In the genomic region with DNA sequence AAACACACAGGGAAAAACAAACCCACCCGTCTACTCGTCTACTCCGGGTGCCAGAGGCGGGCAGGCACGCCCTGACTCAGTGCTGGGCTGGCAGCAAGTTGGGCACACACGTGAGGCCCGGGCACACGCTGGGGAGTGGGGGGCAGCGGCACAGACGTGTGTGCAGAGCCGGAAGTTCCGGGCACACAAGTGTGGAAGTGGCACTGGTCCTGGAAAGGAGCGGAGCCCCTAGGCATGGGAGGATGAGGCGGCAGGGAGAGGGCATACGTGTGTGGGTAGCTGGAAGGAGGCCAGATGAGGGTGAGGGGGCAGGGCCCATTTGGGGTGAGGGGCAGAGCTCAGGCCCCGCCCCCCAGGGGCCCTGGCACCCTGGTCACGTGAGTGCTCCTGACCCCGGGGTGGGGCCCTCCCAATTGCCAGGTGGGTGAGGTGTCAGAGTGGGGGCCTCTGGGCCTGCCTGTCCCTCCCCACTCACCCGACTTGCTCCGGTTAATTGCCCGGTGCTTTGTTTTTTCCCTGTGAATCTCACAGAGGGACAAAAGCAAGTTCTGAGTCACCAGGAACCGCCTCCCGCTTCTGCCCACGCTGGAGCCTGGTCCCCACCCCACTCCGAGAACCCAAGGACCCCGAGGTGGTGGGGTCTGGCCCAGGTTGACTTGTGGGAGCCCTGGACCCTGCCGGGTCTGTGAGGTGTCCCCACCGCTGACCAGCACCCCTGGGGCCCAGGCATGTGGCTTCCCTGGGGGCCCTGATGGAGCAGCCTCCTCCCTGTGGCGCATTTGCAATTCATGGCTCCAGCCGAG, we compare ENCODE assay signal across 13 cellular contexts.
A peak's percentile ranks its signal among the peaks of the same experiment; 100 is the strongest.
DNase-seq lines count a peak whose midpoint lies in the region; ATAC-seq and TF ChIP-seq lines count a peak whose summit lies in the region.
"Had no signal": no experiment of that assay in that cellular context is flagged by ENCODE, and none has a peak within 500 bp of the region (broad histone marks: within the 10 kb centered on the region; RNA-seq: fewer than 3 reads in every experiment).

No MANE protein-coding gene starts in this region.

- no peak overlapping the region for H2BK5ac ChIP-seq in H9 (ENCODE audit: insufficient read length, low read length)

- H4K91ac ChIP-seq in H9 (ENCODE audit: insufficient read length, low read depth, low read length) = no peak overlapping the region

- TF ChIP-seq CTCF in H9 (conservative IDR thresholded peaks at IDR 0.05) (no peak), spleen (IDR thresholded peaks at IDR 0.05 in 8 of 11, conservative IDR thresholded peaks at IDR 0.05 in 3 of 11) (no peak)

- H3K23me2 ChIP-seq in H9 (ENCODE audit: insufficient read length, low read depth, low read length, poor library complexity, severe bottlenecking) = no peaks in the 10 kb centered on the region

- H3K79me1 ChIP-seq in H9 (ENCODE audit: insufficient read depth, low read depth, low read length, poor library complexity, severe bottlenecking) = no peaks in the 10 kb centered on the region

- H3K18ac ChIP-seq in H9 (ENCODE audit: insufficient read length, low read depth, low read length) = peak overlapping the region; percentile 42

- peaks cover 4% of the 10 kb centered on the region for H3K27me3 Mint-ChIP-seq in H9 (ENCODE audit: low read depth)
- peaks cover 0 to 7% of the 10 kb centered on the region in 2 donors for H3K27me3 Mint-ChIP-seq in T-cell

- no peak overlapping the region for H2AK5ac ChIP-seq in H9 (ENCODE audit: insufficient read length, low read length)

- H3T11ph ChIP-seq in H9 (ENCODE audit: low read length) = no peak overlapping the region

- H3K9me3 Mint-ChIP-seq in H9 (no peaks in the 10 kb centered on the region), T-cell (no peaks in the 10 kb centered on the region)

- H3K79me2 ChIP-seq in H9 (ENCODE audit: insufficient read depth, low read length) = no peaks in the 10 kb centered on the region

- H2BK12ac ChIP-seq in H9 (ENCODE audit: insufficient read length, low read depth, low read length) = no peak overlapping the region

- no peak overlapping the region for H3K4me2 ChIP-seq in H9 (ENCODE audit: insufficient read depth, insufficient read length, low read length)

- H3K36me3 Mint-ChIP-seq in H9 (ENCODE audit: insufficient read depth in 1 of 3, low read depth in 3 of 3) = no peaks in the 10 kb centered on the region
- H3K36me3 Mint-ChIP-seq in T-cell = no peaks in the 10 kb centered on the region

- POLR2A ChIA-PET in T-cell (lab: Charles Lee) = interaction anchor here in 1 of 2 donors (0.5 kb wide), 1 partner anchor 891 kb away, joined by 5 read pairs; no protein-coding TSS in a partner anchor

- H2BK15ac ChIP-seq in H9 (ENCODE audit: low read depth, low read length) = no peak overlapping the region

- no peaks in the 10 kb centered on the region for H3K27me3 ChIP-seq in H9 (ENCODE audit: insufficient read depth, low read length)
- H3K27me3 ChIP-seq in spleen (replicated peaks in 1 of 7) = peaks cover 0 to 81% (median 15%) of the 10 kb centered on the region in 7 donors
- H3K27me3 ChIP-seq: cardiac muscle cell had no signal

- no peak overlapping the region for H3K23ac ChIP-seq in H9 (ENCODE audit: insufficient read length, low read depth, low read length)

- no peak overlapping the region for H3K9ac ChIP-seq in H9 (ENCODE audit: extremely low read depth, insufficient read length, low read length)

- WGBS in H9 (ENCODE audit: extremely low coverage, insufficient read length, low lambda C conversion rate) = no CpG with 5 or more reads among the region's 30 CpGs
- WGBS in spleen, 5 donors = 71 to 84% (median 79%) methylated on average over 27 to 30 of the region's 30 CpGs

- H3K4me3 Mint-ChIP-seq in H9 = peak overlapping the region in 1 of 2 experiments; percentile 27; a peak in 2 of 5 replicates
- no peak overlapping the region for H3K4me3 Mint-ChIP-seq in T-cell

- H4K20me1 ChIP-seq in H9 (ENCODE audit: control insufficient read depth, insufficient read depth, insufficient read length) = no peaks in the 10 kb centered on the region

- no peak for TF ChIP-seq POLR2A in spleen (IDR thresholded peaks at IDR 0.05)

- H3K36me3 ChIP-seq in spleen = no peaks in the 10 kb centered on the region
- H3K36me3 ChIP-seq: cardiac muscle cell, heart right ventricle had no signal

- no peak overlapping the region for H3K56ac ChIP-seq in H9 (ENCODE audit: insufficient read length, low read depth, low read length)

- no peak overlapping the region for H4K8ac ChIP-seq in H9 (replicated peaks; ENCODE audit: insufficient read length, low read depth, low read length)

- H3K9me3 ChIP-seq in H9 (ENCODE audit: control insufficient read depth, low read depth, low read length) = no peaks in the 10 kb centered on the region
- no peaks in the 10 kb centered on the region for H3K9me3 ChIP-seq in spleen
- H3K9me3 ChIP-seq: heart right ventricle had no signal

- no peak overlapping the region for H2BK20ac ChIP-seq in H9 (ENCODE audit: low read depth, low read length, poor library complexity, severe bottlenecking)

- no peak overlapping the region for H3K4ac ChIP-seq in H9 (ENCODE audit: low read depth, low read length)

- no peak overlapping the region for H4K5ac ChIP-seq in H9 (ENCODE audit: insufficient read length, low read depth, low read length)

- CTCF ChIA-PET in T-cell (lab: Charles Lee) = no interaction called here

- H3K4me1 Mint-ChIP-seq in H9 (peaks cover 25 to 41% of the 10 kb centered on the region in 2 experiments), T-cell (peaks cover 20 to 26% (median 23%) of the 10 kb centered on the region in 3 donors)

- intact Hi-C loops in spleen (cut with DNase I; ENCODE audit: low total_unique reads) = no loop called here

- H3K27ac ChIP-seq in H9 (ENCODE audit: insufficient read length, low read depth, low read length) = no peak overlapping the region
- H3K27ac ChIP-seq in spleen = no peak overlapping the region
- H3K27ac ChIP-seq: cardiac muscle cell, heart right ventricle had no signal

- peak overlapping the region; percentile 56; the same call in 1 of the 2 replicates for H3K14ac ChIP-seq in H9 (ENCODE audit: insufficient read depth, low read length)

- H3K27ac Mint-ChIP-seq in H9 (peak overlapping the region in 1 of 3 experiments; percentile 88; a peak in 1 of 7 replicates), T-cell (peak overlapping the region in 1 of 2 donors; percentile 15)

- no peak overlapping the region for H2BK120ac ChIP-seq in H9 (ENCODE audit: low read depth, low read length, poor library complexity, severe bottlenecking)

- ATAC-seq in T-cell (replicated peaks in 1 of 4) (no peak), HG03039 (IDR thresholded peaks at IDR 0.05; ENCODE audit: unreplicated experiment) (no peak), HG03521 (IDR thresholded peaks at IDR 0.05; ENCODE audit: unreplicated experiment) (no peak)
- ATAC-seq: heart right ventricle had no signal

- H3K4me1 ChIP-seq in H9 (ENCODE audit: insufficient read depth, low read length) (peaks cover 6% of the 10 kb centered on the region; the same call in 1 of the 2 replicates), spleen (peaks cover 0 to 30% (median 21%) of the 10 kb centered on the region in 6 donors)

- H3K4me3 ChIP-seq in spleen = no peak overlapping the region
- H3K4me3 ChIP-seq: cardiac muscle cell, heart right ventricle had no signal

- DNase-seq in H9 (no peak), SK-N-DZ (ENCODE audit: low spot score) (peak; percentile 47), iPS-NIHi7 (ENCODE audit: extremely low spot score) (peak; percentile 37), spleen (peak; percentile 57), T-cell (no peak), middle frontal gyrus (ENCODE audit: extremely low spot score, low spot score) (no peak)
- DNase-seq: GF-D8, heart right ventricle, NCI-H1092 treated with DMSO at 0.1 percent for 48 hours, SHP77 treated with DMSO at 0.1 percent for 48 hours had no signal

- H2AFZ ChIP-seq in H9 (ENCODE audit: low read length) = no peak overlapping the region

Comparison
In these comparisons a context has a peak if more than half of its experiments do, and no peak if none do; other contexts are left out.
1. DNase-seq: peak in SK-N-DZ (single experiment), iPS-NIHi7 (single experiment) and spleen (single experiment); none in H9 (single experiment), T-cell (0 of 34) and middle frontal gyrus (single experiment).